Comparison of ENCODE assay signal across 8 cellular contexts in genomic region chr5:79829260-79829659, GRCh38.
DNase-seq lines count a peak whose midpoint lies in the region; ATAC-seq, FAIRE-seq and TF ChIP-seq lines count a peak whose summit lies in the region.

No MANE protein-coding gene starts in this region.

- H3K4me2 ChIP-seq in DOHH2 (ENCODE audit: low read length) (no peak overlapping the region), HepG2 (ENCODE audit: low read depth, low read length) (no peak overlapping the region), MM.1S (ENCODE audit: low read depth, low read length) (no peak overlapping the region)

- H3K27me3 ChIP-seq in DOHH2 (ENCODE audit: control insufficient read depth, low read length), result peaks cover 6% of the 10 kb centered on the region
- peaks cover 1 to 10% of the 10 kb centered on the region in 2 experiments; a peak in 3 of 5 replicates for H3K27me3 ChIP-seq in HepG2 (ENCODE audit: control insufficient read depth in 1 of 2, insufficient read depth in 2 of 2, low read length in 2 of 2)
- no peaks in the 10 kb centered on the region for H3K27me3 ChIP-seq in MM.1S (replicated peaks; ENCODE audit: insufficient read depth, low read length)

- H3K9me3 ChIP-seq in DOHH2 (ENCODE audit: control insufficient read depth, insufficient read depth, low read length) (no peaks in the 10 kb centered on the region), HepG2 (ENCODE audit: low read length) (no peaks in the 10 kb centered on the region), MM.1S (replicated peaks; ENCODE audit: insufficient read depth, low read length) (no peaks in the 10 kb centered on the region)

- POLR2A ChIA-PET in HepG2 (lab: Yijun Ruan, JAX), result no interaction called here

- no peak for DNase-seq in HFF-Myc (ENCODE audit: extremely low read depth, low read depth)
- DNase-seq in amniotic epithelial cell (ENCODE audit: low read depth), result peak; percentile 8
- no peak for DNase-seq in HepG2 (ENCODE audit: low spot score)
- no peak for DNase-seq in effector CD4-positive, alpha-beta T cell
- no peak for DNase-seq in MM.1S
- no peak for DNase-seq in GM20000 (ENCODE audit: low spot score)

- intact Hi-C loops in HepG2 (cut with micrococcal nuclease; ENCODE audit: unreplicated experiment), result no loop called here

- H3K4me1 ChIP-seq in DOHH2 (ENCODE audit: control insufficient read depth, low read length) (no peaks in the 10 kb centered on the region), HepG2 (ENCODE audit: insufficient read depth, low read length) (no peaks in the 10 kb centered on the region), MM.1S (ENCODE audit: low read length) (no peaks in the 10 kb centered on the region)

- WGBS in HepG2 (ENCODE audit: low lambda C conversion rate), result 14% methylated on average over 6 of the region's 9 CpGs

- TF ChIP-seq EP300 in HepG2 (IDR thresholded peaks at IDR 0.05; ENCODE audit: low read depth in 2 of 2, low read length in 2 of 2) (no peak), HepG2 (CRISPR knock-in tag; IDR thresholded peaks at IDR 0.05; ENCODE audit: borderline replicate concordance) (no peak)

- in situ Hi-C loops in HepG2 (cut with HindIII; ENCODE audit: extremely low pct_ligation_motif_present, low pct_unique_long_range_greater_than_20kb), result no loop called here

- H3K79me2 ChIP-seq in DOHH2 (ENCODE audit: control insufficient read depth, low read length), result no peaks in the 10 kb centered on the region
- H3K79me2 ChIP-seq in HepG2 (ENCODE audit: insufficient read depth, low read length), result no peaks in the 10 kb centered on the region
- H3K79me2 ChIP-seq in MM.1S (ENCODE audit: low read length), result no peaks in the 10 kb centered on the region

- CTCF ChIA-PET in HepG2 (lab: Yijun Ruan, JAX; ENCODE audit: low intra/inter-chr PET ratio, low total read pairs), result no interaction called here

- no peaks in the 10 kb centered on the region for H3K36me3 ChIP-seq in DOHH2 (ENCODE audit: control insufficient read depth, low read length)
- no peaks in the 10 kb centered on the region for H3K36me3 ChIP-seq in HepG2 (replicated peaks in 1 of 2; ENCODE audit: control insufficient read depth in 1 of 2, insufficient read depth in 2 of 2, low read length in 2 of 2)
- H3K36me3 ChIP-seq in MM.1S (replicated peaks; ENCODE audit: insufficient read depth, low read length), result no peaks in the 10 kb centered on the region

- H3F3A ChIP-seq in DOHH2 (ENCODE audit: control insufficient read depth, insufficient read depth), result no peaks in the 10 kb centered on the region
- no peaks in the 10 kb centered on the region for H3F3A ChIP-seq in MM.1S (ENCODE audit: insufficient read depth, low read length)

- no peaks in the 10 kb centered on the region for H4K20me1 ChIP-seq in DOHH2 (ENCODE audit: control insufficient read depth, insufficient read depth, low read depth, low read length)
- no peaks in the 10 kb centered on the region for H4K20me1 ChIP-seq in HepG2 (ENCODE audit: insufficient read depth, low read length)
- no peaks in the 10 kb centered on the region for H4K20me1 ChIP-seq in MM.1S (ENCODE audit: insufficient read depth, low read length)

- ATAC-seq in HepG2 (peak; percentile 96), GM21529 (IDR thresholded peaks at IDR 0.05; ENCODE audit: unreplicated experiment) (no peak)

- no peak for TF ChIP-seq RAD21 in HepG2 (CRISPR knock-in tag; IDR thresholded peaks at IDR 0.05)

- H3K9me2 ChIP-seq in DOHH2 (replicated peaks; ENCODE audit: control insufficient read depth, low read length) (no peaks in the 10 kb centered on the region), MM.1S (replicated peaks; ENCODE audit: insufficient read depth, low read length) (no peaks in the 10 kb centered on the region)

- H3K27ac ChIP-seq in DOHH2 (ENCODE audit: low read depth, low read length) (no peak overlapping the region), HepG2 (ENCODE audit: extremely low read length, insufficient read depth, low read length) (no peak overlapping the region), MM.1S (ENCODE audit: low read length) (no peak overlapping the region)

- peak; percentile 28 for FAIRE-seq in HepG2 (lab: Jason Lieb, UNC)

- TF ChIP-seq CTCF in DOHH2 (IDR thresholded peaks at IDR 0.05; ENCODE audit: low read depth, low read length, poor library complexity, severe bottlenecking) (peak; percentile 30), HFF-Myc (IDR thresholded peaks at IDR 0.05; ENCODE audit: low read depth, low read length, missing control alignments) (peak; percentile 43), HepG2 (CRISPR knock-in tag; IDR thresholded peaks at IDR 0.05) (peak; percentile 56), MM.1S (IDR thresholded peaks at IDR 0.05; ENCODE audit: low read length) (no peak), GM20000 (IDR thresholded peaks at IDR 0.05; ENCODE audit: extremely low read depth, missing control alignments) (no peak)

- H3K9ac ChIP-seq in HepG2 (ENCODE audit: insufficient read depth, low read depth, low read length), result no peak overlapping the region
- no peak overlapping the region for H3K9ac ChIP-seq in MM.1S (ENCODE audit: low read length)

- BruUV-seq in HepG2 (replicated peaks; lab: Mats Ljungman, UMichigan), result no TSS peak

- H3K4me3 ChIP-seq in DOHH2 (ENCODE audit: low read length) (no peak overlapping the region), HFF-Myc (replicated peaks; ENCODE audit: low read depth, low read length) (no peak overlapping the region), HepG2 (replicated peaks in 1 of 3; ENCODE audit: insufficient read depth in 1 of 3, low read depth in 2 of 3, low read length in 3 of 3) (no peak overlapping the region), MM.1S (ENCODE audit: low read length) (no peak overlapping the region)

- no peak for TF ChIP-seq POLR2A in HepG2 (IDR thresholded peaks at IDR 0.05; ENCODE audit: insufficient read depth in 1 of 2, low read depth in 2 of 2, low read length in 2 of 2)

- no peak overlapping the region for H2AFZ ChIP-seq in HepG2 (ENCODE audit: low read length)
- no peak overlapping the region for H2AFZ ChIP-seq in MM.1S (ENCODE audit: low read length)

TF ChIP-seq in HepG2, 621 proteins besides CTCF, POLR2A, EP300 and RAD21:
- TF ChIP-seq STAG1 (CRISPR knock-in tag; IDR thresholded peaks at IDR 0.05) (peak; percentile 51), SRSF1 (optimal IDR thresholded peaks at IDR 0.05; ENCODE audit: low read depth, low read length) (no peak), CCDC6 (CRISPR knock-in tag; IDR thresholded peaks at IDR 0.05) (no peak)

Comparison
In these comparisons a context has a peak if more than half of its experiments do, and no peak if none do; other contexts are left out.
1. CTCF ChIP-seq: peak in DOHH2 (single experiment), HFF-Myc (single experiment) and HepG2 (single experiment); none in MM.1S (single experiment) and GM20000 (single experiment).